ENCODE assay signal across 1 cellular context in the genomic region with DNA sequence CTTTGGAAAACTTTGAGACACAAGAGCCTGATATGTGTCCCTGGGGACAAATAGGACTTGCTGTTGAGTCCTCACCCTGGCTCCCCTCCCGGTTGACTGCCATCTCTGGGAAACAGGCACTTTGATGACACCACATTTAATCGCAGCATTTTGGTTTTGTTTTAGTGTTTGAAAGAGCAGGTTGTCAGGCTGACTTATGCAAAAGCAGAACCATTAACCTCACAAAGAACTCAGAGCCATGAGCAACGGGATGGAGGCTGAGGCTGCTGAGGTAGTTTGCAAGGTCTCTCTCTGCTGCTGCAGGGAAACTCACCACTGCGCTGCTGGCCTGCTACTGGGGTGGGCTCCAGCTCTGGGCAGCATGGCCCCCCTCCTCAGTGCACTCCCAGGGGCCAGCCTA.
TF ChIP-seq lines count a peak whose summit lies in the region.

No MANE protein-coding gene starts in this region.

TF ChIP-seq in WTC11, 78 proteins besides CTCF, POLR2A, EP300 and RAD21 (continued from another document):
- TF ChIP-seq, protein P1, sequence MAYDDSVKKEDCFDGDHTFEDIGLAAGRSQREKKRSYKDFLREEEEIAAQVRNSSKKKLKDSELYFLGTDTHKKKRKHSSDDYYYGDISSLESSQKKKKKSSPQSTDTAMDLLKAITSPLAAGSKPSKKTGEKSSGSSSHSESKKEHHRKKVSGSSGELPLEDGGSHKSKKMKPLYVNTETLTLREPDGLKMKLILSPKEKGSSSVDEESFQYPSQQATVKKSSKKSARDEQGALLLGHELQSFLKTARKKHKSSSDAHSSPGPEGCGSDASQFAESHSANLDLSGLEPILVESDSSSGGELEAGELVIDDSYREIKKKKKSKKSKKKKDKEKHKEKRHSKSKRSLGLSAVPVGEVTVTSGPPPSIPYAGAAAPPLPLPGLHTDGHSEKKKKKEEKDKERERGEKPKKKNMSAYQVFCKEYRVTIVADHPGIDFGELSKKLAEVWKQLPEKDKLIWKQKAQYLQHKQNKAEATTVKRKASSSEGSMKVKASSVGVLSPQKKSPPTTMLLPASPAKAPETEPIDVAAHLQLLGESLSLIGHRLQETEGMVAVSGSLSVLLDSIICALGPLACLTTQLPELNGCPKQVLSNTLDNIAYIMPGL (CRISPR knock-in tag; IDR thresholded peaks at IDR 0.05), result no peak
- TF ChIP-seq, protein P2, sequence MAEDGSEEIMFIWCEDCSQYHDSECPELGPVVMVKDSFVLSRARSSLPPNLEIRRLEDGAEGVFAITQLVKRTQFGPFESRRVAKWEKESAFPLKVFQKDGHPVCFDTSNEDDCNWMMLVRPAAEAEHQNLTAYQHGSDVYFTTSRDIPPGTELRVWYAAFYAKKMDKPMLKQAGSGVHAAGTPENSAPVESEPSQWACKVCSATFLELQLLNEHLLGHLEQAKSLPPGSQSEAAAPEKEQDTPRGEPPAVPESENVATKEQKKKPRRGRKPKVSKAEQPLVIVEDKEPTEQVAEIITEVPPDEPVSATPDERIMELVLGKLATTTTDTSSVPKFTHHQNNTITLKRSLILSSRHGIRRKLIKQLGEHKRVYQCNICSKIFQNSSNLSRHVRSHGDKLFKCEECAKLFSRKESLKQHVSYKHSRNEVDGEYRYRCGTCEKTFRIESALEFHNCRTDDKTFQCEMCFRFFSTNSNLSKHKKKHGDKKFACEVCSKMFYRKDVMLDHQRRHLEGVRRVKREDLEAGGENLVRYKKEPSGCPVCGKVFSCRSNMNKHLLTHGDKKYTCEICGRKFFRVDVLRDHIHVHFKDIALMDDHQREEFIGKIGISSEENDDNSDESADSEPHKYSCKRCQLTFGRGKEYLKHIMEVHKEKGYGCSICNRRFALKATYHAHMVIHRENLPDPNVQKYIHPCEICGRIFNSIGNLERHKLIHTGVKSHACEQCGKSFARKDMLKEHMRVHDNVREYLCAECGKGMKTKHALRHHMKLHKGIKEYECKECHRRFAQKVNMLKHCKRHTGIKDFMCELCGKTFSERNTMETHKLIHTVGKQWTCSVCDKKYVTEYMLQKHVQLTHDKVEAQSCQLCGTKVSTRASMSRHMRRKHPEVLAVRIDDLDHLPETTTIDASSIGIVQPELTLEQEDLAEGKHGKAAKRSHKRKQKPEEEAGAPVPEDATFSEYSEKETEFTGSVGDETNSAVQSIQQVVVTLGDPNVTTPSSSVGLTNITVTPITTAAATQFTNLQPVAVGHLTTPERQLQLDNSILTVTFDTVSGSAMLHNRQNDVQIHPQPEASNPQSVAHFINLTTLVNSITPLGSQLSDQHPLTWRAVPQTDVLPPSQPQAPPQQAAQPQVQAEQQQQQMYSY (CRISPR knock-in tag; IDR thresholded peaks at IDR 0.05), result no peak
- no peak for TF ChIP-seq ZNF121 (CRISPR knock-in tag; IDR thresholded peaks at IDR 0.05)
- no peak for TF ChIP-seq RORB (CRISPR knock-in tag; IDR thresholded peaks at IDR 0.05)
- no peak for TF ChIP-seq ZNF263 (CRISPR knock-in tag; IDR thresholded peaks at IDR 0.05; ENCODE audit: low read depth)
- TF ChIP-seq NFYB (CRISPR knock-in tag; conservative IDR thresholded peaks at IDR 0.05; ENCODE audit: low read depth), result no peak
- TF ChIP-seq, protein P3, sequence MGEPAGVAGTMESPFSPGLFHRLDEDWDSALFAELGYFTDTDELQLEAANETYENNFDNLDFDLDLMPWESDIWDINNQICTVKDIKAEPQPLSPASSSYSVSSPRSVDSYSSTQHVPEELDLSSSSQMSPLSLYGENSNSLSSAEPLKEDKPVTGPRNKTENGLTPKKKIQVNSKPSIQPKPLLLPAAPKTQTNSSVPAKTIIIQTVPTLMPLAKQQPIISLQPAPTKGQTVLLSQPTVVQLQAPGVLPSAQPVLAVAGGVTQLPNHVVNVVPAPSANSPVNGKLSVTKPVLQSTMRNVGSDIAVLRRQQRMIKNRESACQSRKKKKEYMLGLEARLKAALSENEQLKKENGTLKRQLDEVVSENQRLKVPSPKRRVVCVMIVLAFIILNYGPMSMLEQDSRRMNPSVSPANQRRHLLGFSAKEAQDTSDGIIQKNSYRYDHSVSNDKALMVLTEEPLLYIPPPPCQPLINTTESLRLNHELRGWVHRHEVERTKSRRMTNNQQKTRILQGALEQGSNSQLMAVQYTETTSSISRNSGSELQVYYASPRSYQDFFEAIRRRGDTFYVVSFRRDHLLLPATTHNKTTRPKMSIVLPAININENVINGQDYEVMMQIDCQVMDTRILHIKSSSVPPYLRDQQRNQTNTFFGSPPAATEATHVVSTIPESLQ (CRISPR knock-in tag; IDR thresholded peaks at IDR 0.05), result no peak
- TF ChIP-seq, protein P4, sequence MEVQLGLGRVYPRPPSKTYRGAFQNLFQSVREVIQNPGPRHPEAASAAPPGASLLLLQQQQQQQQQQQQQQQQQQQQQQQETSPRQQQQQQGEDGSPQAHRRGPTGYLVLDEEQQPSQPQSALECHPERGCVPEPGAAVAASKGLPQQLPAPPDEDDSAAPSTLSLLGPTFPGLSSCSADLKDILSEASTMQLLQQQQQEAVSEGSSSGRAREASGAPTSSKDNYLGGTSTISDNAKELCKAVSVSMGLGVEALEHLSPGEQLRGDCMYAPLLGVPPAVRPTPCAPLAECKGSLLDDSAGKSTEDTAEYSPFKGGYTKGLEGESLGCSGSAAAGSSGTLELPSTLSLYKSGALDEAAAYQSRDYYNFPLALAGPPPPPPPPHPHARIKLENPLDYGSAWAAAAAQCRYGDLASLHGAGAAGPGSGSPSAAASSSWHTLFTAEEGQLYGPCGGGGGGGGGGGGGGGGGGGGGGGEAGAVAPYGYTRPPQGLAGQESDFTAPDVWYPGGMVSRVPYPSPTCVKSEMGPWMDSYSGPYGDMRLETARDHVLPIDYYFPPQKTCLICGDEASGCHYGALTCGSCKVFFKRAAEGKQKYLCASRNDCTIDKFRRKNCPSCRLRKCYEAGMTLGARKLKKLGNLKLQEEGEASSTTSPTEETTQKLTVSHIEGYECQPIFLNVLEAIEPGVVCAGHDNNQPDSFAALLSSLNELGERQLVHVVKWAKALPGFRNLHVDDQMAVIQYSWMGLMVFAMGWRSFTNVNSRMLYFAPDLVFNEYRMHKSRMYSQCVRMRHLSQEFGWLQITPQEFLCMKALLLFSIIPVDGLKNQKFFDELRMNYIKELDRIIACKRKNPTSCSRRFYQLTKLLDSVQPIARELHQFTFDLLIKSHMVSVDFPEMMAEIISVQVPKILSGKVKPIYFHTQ (CRISPR knock-in tag; IDR thresholded peaks at IDR 0.05), result no peak
- no peak for TF ChIP-seq NR2C2 (CRISPR knock-in tag; IDR thresholded peaks at IDR 0.05)
